Comparison of ENCODE assay signal across 14 cellular contexts in the genomic region with DNA sequence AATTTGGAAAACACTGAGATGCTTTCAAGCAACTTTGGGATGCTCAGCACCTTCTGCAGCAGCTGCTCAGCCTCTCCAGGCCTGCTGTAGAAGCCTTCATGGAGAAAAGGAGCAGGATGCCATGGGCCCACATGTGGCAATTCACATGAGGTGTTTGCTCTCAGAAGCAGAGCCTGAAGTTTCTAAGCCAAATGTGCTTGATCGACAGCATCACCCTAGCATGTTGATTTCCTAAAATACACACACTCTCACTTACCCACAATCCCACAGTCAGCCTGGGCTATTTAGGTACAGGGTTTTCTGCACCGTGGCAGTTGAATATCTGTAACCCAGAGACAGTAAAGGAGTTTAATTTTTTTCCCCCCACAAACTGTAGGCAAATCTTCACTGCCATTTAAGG.
DNase-seq lines count a peak whose midpoint lies in the region; ATAC-seq and TF ChIP-seq lines count a peak whose summit lies in the region.
"Had no signal": no experiment of that assay in that cellular context is flagged by ENCODE, and none has a peak within 500 bp of the region (broad histone marks: within the 10 kb centered on the region; RNA-seq: fewer than 3 reads in every experiment).

No MANE protein-coding gene starts in this region.

- H3K4me1 ChIP-seq in adrenal gland (replicated peaks in 1 of 2), result no peaks in the 10 kb centered on the region
- H3K4me1 ChIP-seq: upper lobe of right lung had no signal

- WGBS in adrenal gland, 4 donors, result 68 to 83% (median 77%) methylated on average over 2 of the region's 2 CpGs

- H3K9me3 Mint-ChIP-seq in activated CD4-positive, alpha-beta T cell treated with anti-CD3 and anti-CD28 coated beads, Interleukin-2, amount 10 ng/mL, durations not matched to agents 7 days and 5 days, result no peaks in the 10 kb centered on the region
- H3K9me3 Mint-ChIP-seq in central memory CD8-positive, alpha-beta T cell, result no peaks in the 10 kb centered on the region
- no peaks in the 10 kb centered on the region for H3K9me3 Mint-ChIP-seq in stimulated activated memory B cell treated with anti-CD40 and anti-IgM and Interleukin-4, amounts not matched to agents 10 μg/mL and 1 μg/mL and 100 μg/mL, for 72 hours
- H3K9me3 Mint-ChIP-seq: dendritic cell treated with granulocyte-macrophage colony-stimulating factor and Interleukin-4, amounts not matched to agents 40 ng/mL and 50 ng/mL, for 4 days had no signal

- TF ChIP-seq POLR2A in adrenal gland (IDR thresholded peaks at IDR 0.05), result no peak

- no peak overlapping the region for H3K27ac ChIP-seq in adrenal gland
- H3K27ac ChIP-seq: upper lobe of right lung had no signal

- CTCF ChIA-PET in activated CD4-positive, alpha-beta T cell treated with anti-CD3 and anti-CD28 coated beads, Interleukin-2, amount 10 ng/mL, durations not matched to agents 7 days and 5 days (lab: Charles Lee), result no interaction called here

- H3K4me3 ChIP-seq in adrenal gland, result no peak overlapping the region
- H3K4me3 ChIP-seq: upper lobe of right lung had no signal

- H3K27ac Mint-ChIP-seq in activated CD4-positive, alpha-beta T cell treated with anti-CD3 and anti-CD28 coated beads, Interleukin-2, amount 10 ng/mL, durations not matched to agents 7 days and 5 days, result peak overlapping the region; percentile 38
- peak overlapping the region; percentile 25 for H3K27ac Mint-ChIP-seq in central memory CD8-positive, alpha-beta T cell (ENCODE audit: low read depth)
- H3K27ac Mint-ChIP-seq in stimulated activated memory B cell treated with anti-CD40 and anti-IgM and Interleukin-4, amounts not matched to agents 10 μg/mL and 1 μg/mL and 100 μg/mL, for 72 hours, result peak overlapping the region; percentile 78
- H3K27ac Mint-ChIP-seq: dendritic cell treated with granulocyte-macrophage colony-stimulating factor and Interleukin-4, amounts not matched to agents 40 ng/mL and 50 ng/mL, for 4 days had no signal

- POLR2A ChIA-PET in activated CD4-positive, alpha-beta T cell treated with anti-CD3 and anti-CD28 coated beads, Interleukin-2, amount 10 ng/mL, durations not matched to agents 7 days and 5 days (lab: Charles Lee), result no interaction called here

- intact Hi-C loops in adrenal gland (cut with DNase I), result no loop called here

- H3K4me1 Mint-ChIP-seq in activated CD4-positive, alpha-beta T cell treated with anti-CD3 and anti-CD28 coated beads, Interleukin-2, amount 10 ng/mL, durations not matched to agents 7 days and 5 days, result peaks cover 66% of the 10 kb centered on the region
- H3K4me1 Mint-ChIP-seq in central memory CD8-positive, alpha-beta T cell, result peaks cover 58% of the 10 kb centered on the region
- peaks cover 84% of the 10 kb centered on the region for H3K4me1 Mint-ChIP-seq in stimulated activated memory B cell treated with anti-CD40 and anti-IgM and Interleukin-4, amounts not matched to agents 10 μg/mL and 1 μg/mL and 100 μg/mL, for 72 hours

- ATAC-seq in HG03442 (IDR thresholded peaks at IDR 0.05; ENCODE audit: unreplicated experiment) (peak; percentile 39), GM21390 (IDR thresholded peaks at IDR 0.05; ENCODE audit: unreplicated experiment) (no peak)
- ATAC-seq in central memory CD8-positive, alpha-beta T cell (replicated peaks; ENCODE audit: extremely low read depth, poor library complexity, severe bottlenecking), result no peak
- no peak for ATAC-seq in stimulated activated memory B cell treated with anti-CD40 and anti-IgM and Interleukin-4, amounts not matched to agents 10 μg/mL and 1 μg/mL and 100 μg/mL, for 72 hours
- ATAC-seq: left lobe of liver, upper lobe of right lung had no signal

- DNase-seq in activated CD4-positive, alpha-beta T cell treated with anti-CD3 and anti-CD28 coated beads, Interleukin-2, amount 10 ng/mL, durations not matched to agents 7 days and 5 days, result no peak
- DNase-seq in activated CD4-positive, alpha-beta T cell treated with anti-CD3 and anti-CD28 coated beads, Interleukin-2, amount 50 U/mL, for 48 hours, result no peak
- DNase-seq in central memory CD8-positive, alpha-beta T cell (ENCODE audit: low spot score in 2 of 2), result no peak
- DNase-seq in adrenal gland (no peak), dedifferentiated amniotic fluid mesenchymal stem cell (ENCODE audit: extremely low spot score) (no peak)
- DNase-seq: foreskin fibroblast, NCI-H1417 treated with DMSO at 0.1 percent for 48 hours, T-helper 1 cell, upper lobe of right lung had no signal

- no peak overlapping the region for H3K4me3 Mint-ChIP-seq in activated CD4-positive, alpha-beta T cell treated with anti-CD3 and anti-CD28 coated beads, Interleukin-2, amount 10 ng/mL, durations not matched to agents 7 days and 5 days
- H3K4me3 Mint-ChIP-seq in central memory CD8-positive, alpha-beta T cell, result no peak overlapping the region
- H3K4me3 Mint-ChIP-seq in stimulated activated memory B cell treated with anti-CD40 and anti-IgM and Interleukin-4, amounts not matched to agents 10 μg/mL and 1 μg/mL and 100 μg/mL, for 72 hours, result peak overlapping the region; percentile 1
- H3K4me3 Mint-ChIP-seq: dendritic cell treated with granulocyte-macrophage colony-stimulating factor and Interleukin-4, amounts not matched to agents 40 ng/mL and 50 ng/mL, for 4 days had no signal

- H3K36me3 ChIP-seq in adrenal gland (replicated peaks in 1 of 2), result no peaks in the 10 kb centered on the region

- peaks cover 88% of the 10 kb centered on the region for H3K36me3 Mint-ChIP-seq in activated CD4-positive, alpha-beta T cell treated with anti-CD3 and anti-CD28 coated beads, Interleukin-2, amount 10 ng/mL, durations not matched to agents 7 days and 5 days (ENCODE audit: low read depth)
- peaks cover 92% of the 10 kb centered on the region for H3K36me3 Mint-ChIP-seq in central memory CD8-positive, alpha-beta T cell (ENCODE audit: insufficient read depth)
- H3K36me3 Mint-ChIP-seq in stimulated activated memory B cell treated with anti-CD40 and anti-IgM and Interleukin-4, amounts not matched to agents 10 μg/mL and 1 μg/mL and 100 μg/mL, for 72 hours, result peaks cover 58% of the 10 kb centered on the region

- TF ChIP-seq CTCF in adrenal gland (IDR thresholded peaks at IDR 0.05), result no peak

- no peaks in the 10 kb centered on the region for H3K9me3 ChIP-seq in adrenal gland (replicated peaks in 1 of 3)
- H3K9me3 ChIP-seq: upper lobe of right lung had no signal

- no peaks in the 10 kb centered on the region for H3K27me3 Mint-ChIP-seq in activated CD4-positive, alpha-beta T cell treated with anti-CD3 and anti-CD28 coated beads, Interleukin-2, amount 10 ng/mL, durations not matched to agents 7 days and 5 days
- H3K27me3 Mint-ChIP-seq in central memory CD8-positive, alpha-beta T cell, result no peaks in the 10 kb centered on the region
- no peaks in the 10 kb centered on the region for H3K27me3 Mint-ChIP-seq in stimulated activated memory B cell treated with anti-CD40 and anti-IgM and Interleukin-4, amounts not matched to agents 10 μg/mL and 1 μg/mL and 100 μg/mL, for 72 hours
- H3K27me3 Mint-ChIP-seq: dendritic cell treated with granulocyte-macrophage colony-stimulating factor and Interleukin-4, amounts not matched to agents 40 ng/mL and 50 ng/mL, for 4 days had no signal

- H3K27me3 ChIP-seq in adrenal gland, result no peaks in the 10 kb centered on the region
- H3K27me3 ChIP-seq: upper lobe of right lung had no signal

Comparison
In these comparisons a context has a peak if more than half of its experiments do, and no peak if none do; other contexts are left out.
1. H3K27ac Mint-ChIP-seq: peak in every context shown above with its lines; median percentile 78 in stimulated activated memory B cell treated with anti-CD40 and anti-IgM and Interleukin-4, amounts not matched to agents 10 μg/mL and 1 μg/mL and 100 μg/mL, for 72 hours; 38 in activated CD4-positive, alpha-beta T cell treated with anti-CD3 and anti-CD28 coated beads, Interleukin-2, amount 10 ng/mL, durations not matched to agents 7 days and 5 days; 25 in central memory CD8-positive, alpha-beta T cell.